ENCODE assay signal across 10 cellular contexts in the genomic region with DNA sequence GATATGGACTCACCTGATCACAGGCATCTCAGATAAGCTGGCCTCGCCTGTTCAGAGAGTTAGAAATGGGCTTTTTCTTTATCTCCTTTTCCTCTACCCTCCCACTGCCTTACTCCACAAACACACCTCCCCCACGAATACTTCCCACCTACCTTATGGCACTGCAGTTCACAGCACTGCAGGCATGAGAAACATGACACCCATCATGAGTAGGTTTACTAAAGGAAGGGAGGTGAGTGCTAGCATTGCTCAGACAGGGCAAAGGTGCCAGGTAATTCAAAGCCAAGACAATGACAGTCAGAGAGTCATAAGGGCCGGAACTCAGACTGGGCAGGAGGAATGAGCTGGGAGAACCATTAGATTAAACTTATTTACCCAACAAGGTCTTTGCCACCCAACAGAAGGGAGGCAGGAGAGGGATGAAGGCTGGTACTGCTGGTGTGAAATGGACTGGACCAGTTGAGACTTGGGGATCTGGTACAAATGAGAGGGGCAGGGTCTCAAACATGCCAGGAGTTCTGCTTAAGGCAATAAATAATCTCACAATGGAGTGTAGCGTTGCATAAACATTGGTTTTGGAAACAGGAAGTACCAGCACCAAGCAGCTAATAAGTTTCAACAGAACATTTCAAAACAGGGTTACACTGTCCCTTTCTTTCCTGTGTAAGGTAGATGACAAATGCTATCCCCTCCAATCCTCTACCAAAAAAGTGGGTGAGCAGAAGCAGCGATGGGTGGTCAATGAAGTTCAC.
A peak's percentile ranks its signal among the peaks of the same experiment; 100 is the strongest.
DNase-seq lines count a peak whose midpoint lies in the region; ATAC-seq and TF ChIP-seq lines count a peak whose summit lies in the region.
"Had no signal": no experiment of that assay in that cellular context is flagged by ENCODE, and none has a peak within 500 bp of the region (broad histone marks: within the 10 kb centered on the region; RNA-seq: fewer than 3 reads in every experiment).

No MANE protein-coding gene starts in this region.

- H3K4me3 ChIP-seq in lower lobe of right lung = no peak overlapping the region
- H3K4me3 ChIP-seq in uterus = no peak overlapping the region
- H3K4me3 ChIP-seq: K562 had no signal

- peak overlapping the region; percentile 42 for H3K27ac ChIP-seq in CD4-positive, alpha-beta T cell (ENCODE audit: low read depth, low read length)
- H3K27ac ChIP-seq in lower lobe of right lung (peak overlapping the region; percentile 61), uterus (no peak overlapping the region)

- DNase-seq in CD4-positive, alpha-beta T cell = no peak
- peak; percentile 39 for DNase-seq in KBM-7
- no peak for DNase-seq in lower lobe of right lung
- DNase-seq in uterus = no peak
- no peak for DNase-seq in activated CD4-positive, CD25-positive, alpha-beta regulatory T cell (lab: John Stamatoyannopoulos, UW)
- no peak for DNase-seq in GM13976 (ENCODE audit: low spot score)

- H3K4me1 ChIP-seq in lower lobe of right lung (peaks cover 77% of the 10 kb centered on the region), uterus (peaks cover 0 to 5% of the 10 kb centered on the region in 2 donors)

- H3K36me3 ChIP-seq in lower lobe of right lung (no peaks in the 10 kb centered on the region), uterus (no peaks in the 10 kb centered on the region)

- H3K36me3 Mint-ChIP-seq in CD4-positive, alpha-beta T cell (ENCODE audit: low read depth) = peaks cover 76% of the 10 kb centered on the region
- H3K36me3 Mint-ChIP-seq in activated T-helper 17 cell treated with anti-CD3 and anti-CD28 coated beads, Interleukin-2, amount 50 U/mL, for 72 hours (ENCODE audit: low read depth) = peaks cover 92% of the 10 kb centered on the region

- peak overlapping the region; percentile 98 for H3K27ac Mint-ChIP-seq in CD4-positive, alpha-beta T cell
- peak overlapping the region; percentile 89 for H3K27ac Mint-ChIP-seq in activated T-helper 17 cell treated with anti-CD3 and anti-CD28 coated beads, Interleukin-2, amount 50 U/mL, for 72 hours

- peak overlapping the region; percentile 65 for H3K4me3 Mint-ChIP-seq in CD4-positive, alpha-beta T cell
- peak overlapping the region; percentile 73 for H3K4me3 Mint-ChIP-seq in activated T-helper 17 cell treated with anti-CD3 and anti-CD28 coated beads, Interleukin-2, amount 50 U/mL, for 72 hours
- H3K4me3 Mint-ChIP-seq: nephron had no signal

- ATAC-seq in CD4-positive, alpha-beta T cell (ENCODE audit: poor library complexity) = peak; percentile 45
- ATAC-seq in activated T-helper 17 cell treated with anti-CD3 and anti-CD28 coated beads, Interleukin-2, amount 50 U/mL, for 72 hours (replicated peaks) = peak; percentile 30
- ATAC-seq in lower lobe of right lung (peak; percentile 18 to 53), HG03457 (IDR thresholded peaks at IDR 0.05; ENCODE audit: unreplicated experiment) (no peak)
- ATAC-seq: K562 had no signal

- peaks cover 100% of the 10 kb centered on the region for H3K4me1 Mint-ChIP-seq in CD4-positive, alpha-beta T cell (ENCODE audit: low read depth)
- peaks cover 73% of the 10 kb centered on the region for H3K4me1 Mint-ChIP-seq in activated T-helper 17 cell treated with anti-CD3 and anti-CD28 coated beads, Interleukin-2, amount 50 U/mL, for 72 hours

- POLR2A ChIA-PET in CD4-positive, alpha-beta T cell (lab: Charles Lee) = interaction anchor here (1.0 to 2.9 kb wide), 14 partner anchors 8 to 324 kb away, joined by 3 to 32 read pairs (median 6); partner anchors contain the start of genes CDNF, HSPA14, MSANTD7 and SUV39H2

- H3K27me3 ChIP-seq in CD4-positive, alpha-beta T cell (ENCODE audit: control insufficient read depth, insufficient read depth, low read length) = no peaks in the 10 kb centered on the region
- no peaks in the 10 kb centered on the region for H3K27me3 ChIP-seq in lower lobe of right lung (ENCODE audit: low read depth)
- no peaks in the 10 kb centered on the region for H3K27me3 ChIP-seq in uterus

- no peaks in the 10 kb centered on the region for H3K27me3 Mint-ChIP-seq in CD4-positive, alpha-beta T cell
- no peaks in the 10 kb centered on the region for H3K27me3 Mint-ChIP-seq in activated T-helper 17 cell treated with anti-CD3 and anti-CD28 coated beads, Interleukin-2, amount 50 U/mL, for 72 hours

- no peaks in the 10 kb centered on the region for H3K9me3 ChIP-seq in CD4-positive, alpha-beta T cell (ENCODE audit: control insufficient read depth, low read length)
- H3K9me3 ChIP-seq in lower lobe of right lung (no peaks in the 10 kb centered on the region), uterus (no peaks in the 10 kb centered on the region)

- no peak for TF ChIP-seq POLR2A in uterus (IDR thresholded peaks at IDR 0.05)

- in situ Hi-C loops in KBM-7 (cut with MboI; ENCODE audit: low pct_unique_long_range_greater_than_20kb, low sequenced_read_pairs) (no loop called here), GM13976 (cut with MboI; ENCODE audit: low sequenced_read_pairs, unreplicated experiment) (no loop called here)

- intact Hi-C loops in CD4-positive, alpha-beta T cell (cut with DNase I, micrococcal nuclease) = loop anchor here in 1 of 2 experiments (2.0 to 10.0 kb wide), 2 partner anchors 17 to 549 kb away; no protein-coding TSS in a partner anchor
- intact Hi-C loops in lower lobe of right lung (cut with DNase I) = no loop called here
- intact Hi-C loops in uterus (cut with DNase I; ENCODE audit: low total_unique reads) = no loop called here

- CTCF ChIA-PET in CD4-positive, alpha-beta T cell (lab: Charles Lee) = interaction anchor here (0.8 to 1.3 kb wide), 4 partner anchors 11 to 283 kb away, joined by 3 to 7 read pairs (median 3); partner anchors contain the start of genes CDNF, HSPA14 and MSANTD7

- TF ChIP-seq CTCF in CD4-positive, alpha-beta T cell (IDR thresholded peaks at IDR 0.05) = no peak
- TF ChIP-seq CTCF in lower lobe of right lung (IDR thresholded peaks at IDR 0.05) = no peak
- no peak for TF ChIP-seq CTCF in uterus (IDR thresholded peaks at IDR 0.05)
- TF ChIP-seq CTCF in GM13976 (IDR thresholded peaks at IDR 0.05; ENCODE audit: borderline replicate concordance, control extremely low read depth, extremely low read depth, insufficient read depth, missing control alignments) = no peak

- H3K9me3 Mint-ChIP-seq in CD4-positive, alpha-beta T cell = no peaks in the 10 kb centered on the region
- H3K9me3 Mint-ChIP-seq in activated T-helper 17 cell treated with anti-CD3 and anti-CD28 coated beads, Interleukin-2, amount 50 U/mL, for 72 hours = no peaks in the 10 kb centered on the region
- H3K9me3 Mint-ChIP-seq: nephron had no signal

Comparison
In these comparisons a context has a peak if more than half of its experiments do, and no peak if none do; other contexts are left out.
1. H3K27ac ChIP-seq: peak in CD4-positive, alpha-beta T cell (single experiment) and lower lobe of right lung (single experiment); none in uterus (0 of 2).